ENCODE assay signal across 17 cellular contexts in the genomic region with DNA sequence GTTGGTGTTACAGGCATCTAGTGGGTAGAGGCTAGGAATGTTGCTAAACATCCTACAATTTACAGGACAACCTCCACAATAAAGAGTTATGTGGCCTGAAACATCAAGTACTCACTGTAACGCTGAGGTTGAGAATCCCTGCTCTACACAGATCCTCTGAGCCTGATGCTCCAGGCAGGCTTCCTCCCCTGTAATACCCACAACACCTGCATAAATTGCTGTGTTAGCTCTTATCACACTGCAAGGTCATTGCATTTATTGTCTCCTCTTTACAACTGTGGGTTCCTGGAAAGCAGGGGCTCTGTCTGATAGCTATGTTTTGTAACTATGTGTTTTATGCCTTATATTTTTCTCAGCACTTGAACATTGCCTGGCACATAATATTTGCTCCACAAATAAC. TPM values are rescaled to one million over a fixed set of nuclear protein-coding genes. Genes with fewer than 3 reads are reported as not detected.
DNase-seq lines count a peak whose midpoint lies in the region; ATAC-seq, FAIRE-seq and TF ChIP-seq lines count a peak whose summit lies in the region.
"Had no signal": no experiment of that assay in that cellular context is flagged by ENCODE, and none has a peak within 500 bp of the region (broad histone marks: within the 10 kb centered on the region; RNA-seq: fewer than 3 reads in every experiment).

No MANE protein-coding gene starts in this region.

- ATAC-seq in HepG2: no peak
- ATAC-seq in right lobe of liver: no peak
- ATAC-seq in aorta (ENCODE audit: low FRiP score): no peak

- H3K36me3 ChIP-seq in HepG2 (replicated peaks in 1 of 2; ENCODE audit: control insufficient read depth in 1 of 2, insufficient read depth in 2 of 2, low read length in 2 of 2) (no peaks in the 10 kb centered on the region), right lobe of liver (no peaks in the 10 kb centered on the region), endocrine pancreas (ENCODE audit: control insufficient read depth, insufficient read depth, low read length) (no peaks in the 10 kb centered on the region), rectal smooth muscle tissue (ENCODE audit: control insufficient read depth, insufficient read depth, low read length) (no peaks in the 10 kb centered on the region), aorta (ENCODE audit: control insufficient read depth in 1 of 2, insufficient read depth in 2 of 2, low read length in 1 of 2) (no peaks in the 10 kb centered on the region)
- H3K36me3 ChIP-seq: BLaER1 had no signal

- no peaks in the 10 kb centered on the region for H4K20me1 ChIP-seq in HepG2 (ENCODE audit: insufficient read depth, low read length)
- H4K20me1 ChIP-seq: BLaER1 had no signal

- TF ChIP-seq EP300 in HepG2 (IDR thresholded peaks at IDR 0.05; ENCODE audit: low read depth in 2 of 2, low read length in 2 of 2): no peak
- TF ChIP-seq EP300 in HepG2 (CRISPR knock-in tag; IDR thresholded peaks at IDR 0.05; ENCODE audit: borderline replicate concordance): no peak

- no peak for TF ChIP-seq RAD21 in HepG2 (CRISPR knock-in tag; IDR thresholded peaks at IDR 0.05)

- no peak for FAIRE-seq in HepG2 (lab: Jason Lieb, UNC)
- FAIRE-seq: GM12892, GM18507 had no signal

- TF ChIP-seq CTCF in HepG2 (CRISPR knock-in tag; IDR thresholded peaks at IDR 0.05): no peak
- TF ChIP-seq CTCF in right lobe of liver (IDR thresholded peaks at IDR 0.05): no peak

- 0% methylated on average over 1 of the region's 1 CpG for WGBS in HepG2 (ENCODE audit: low lambda C conversion rate)
- WGBS in right lobe of liver (ENCODE audit: insufficient coverage, low coverage, low lambda C conversion rate, missing lambda C conversion rate): 50% methylated on average over 1 of the region's 1 CpG
- WGBS in aorta, 2 donors: 86 to 91% methylated on average over 1 of the region's 1 CpG

- H3K4me3 ChIP-seq in HepG2 (replicated peaks in 1 of 3; ENCODE audit: insufficient read depth in 1 of 3, low read depth in 2 of 3, low read length in 3 of 3) (no peak overlapping the region), right lobe of liver (no peak overlapping the region), endocrine pancreas (ENCODE audit: control insufficient read depth, insufficient read depth, low read length) (no peak overlapping the region), rectal smooth muscle tissue (ENCODE audit: low read length) (no peak overlapping the region), aorta (ENCODE audit: low read length in 2 of 2) (no peak overlapping the region)
- H3K4me3 ChIP-seq: BLaER1 had no signal

- H3K9ac ChIP-seq in HepG2 (ENCODE audit: insufficient read depth, low read depth, low read length) (no peak overlapping the region), endocrine pancreas (ENCODE audit: control insufficient read depth, insufficient read depth, low read length) (peak overlapping the region; percentile 48), rectal smooth muscle tissue (ENCODE audit: low read length) (no peak overlapping the region)
- H3K9ac ChIP-seq: BLaER1 had no signal

- H3K79me2 ChIP-seq in HepG2 (ENCODE audit: insufficient read depth, low read length): no peaks in the 10 kb centered on the region

- in situ Hi-C loops in HepG2 (cut with HindIII; ENCODE audit: extremely low pct_ligation_motif_present, low pct_unique_long_range_greater_than_20kb): no loop called here

- no peak overlapping the region for H3K4me2 ChIP-seq in HepG2 (ENCODE audit: low read depth, low read length)
- H3K4me2 ChIP-seq: BLaER1 had no signal

- H2AFZ ChIP-seq in HepG2 (ENCODE audit: low read length): no peak overlapping the region

- TF ChIP-seq POLR2A in HepG2 (IDR thresholded peaks at IDR 0.05; ENCODE audit: insufficient read depth in 1 of 2, low read depth in 2 of 2, low read length in 2 of 2) (no peak), right lobe of liver (IDR thresholded peaks at IDR 0.05) (no peak)

- CTCF ChIA-PET in HepG2 (lab: Yijun Ruan, JAX; ENCODE audit: low intra/inter-chr PET ratio, low total read pairs): no interaction called here

- H3K4me1 ChIP-seq in HepG2 (ENCODE audit: insufficient read depth, low read length) (no peaks in the 10 kb centered on the region), right lobe of liver (peaks cover 0 to 3% (median 0%) of the 10 kb centered on the region in 4 donors), endocrine pancreas (ENCODE audit: control insufficient read depth, insufficient read depth, low read length) (no peaks in the 10 kb centered on the region), rectal smooth muscle tissue (ENCODE audit: control insufficient read depth, insufficient read depth, low read length) (peaks cover 6% of the 10 kb centered on the region), aorta (ENCODE audit: control insufficient read depth in 1 of 2, insufficient read depth in 2 of 2, low read length in 2 of 2) (no peaks in the 10 kb centered on the region)
- H3K4me1 ChIP-seq: BLaER1 had no signal

- no peak overlapping the region for H3K27ac ChIP-seq in HepG2 (ENCODE audit: extremely low read length, insufficient read depth, low read length)
- H3K27ac ChIP-seq in right lobe of liver: no peak overlapping the region
- H3K27ac ChIP-seq in rectal smooth muscle tissue (ENCODE audit: low read depth, low read length): peak overlapping the region; percentile 93
- no peak overlapping the region for H3K27ac ChIP-seq in aorta (ENCODE audit: low read depth in 1 of 2, low read length in 2 of 2)
- H3K27ac ChIP-seq: BLaER1 had no signal

- no peaks in the 10 kb centered on the region for H3K9me3 ChIP-seq in HepG2 (ENCODE audit: low read length)
- H3K9me3 ChIP-seq in right lobe of liver: no peaks in the 10 kb centered on the region
- H3K9me3 ChIP-seq in endocrine pancreas (ENCODE audit: control insufficient read depth, low read length): no peaks in the 10 kb centered on the region
- H3K9me3 ChIP-seq in aorta (ENCODE audit: control insufficient read depth, low read length): no peaks in the 10 kb centered on the region
- H3K9me3 ChIP-seq: BLaER1 had no signal

- no TSS peak for BruUV-seq in HepG2 (replicated peaks; lab: Mats Ljungman, UMichigan)

- DNase-seq in HepG2 (ENCODE audit: low spot score): no peak
- DNase-seq in right lobe of liver: no peak
- DNase-seq in aorta: no peak
- DNase-seq in NCI-H2227 treated with DMSO at 0.1 percent for 48 hours (lab: John Stamatoyannopoulos, UW): no peak
- no peak for DNase-seq in posterior vena cava (ENCODE audit: low spot score)
- DNase-seq: 8988T; CD4-positive, alpha-beta memory T cell; DMS153; DMS79; GDM1; GOT3; H9 had no signal

- H3K27me3 ChIP-seq in HepG2 (ENCODE audit: control insufficient read depth in 1 of 2, insufficient read depth in 2 of 2, low read length in 2 of 2) (peaks cover 6 to 49% of the 10 kb centered on the region in 2 experiments; a peak in 4 of 5 replicates), right lobe of liver (peaks cover 6 to 9% of the 10 kb centered on the region in 2 donors), endocrine pancreas (ENCODE audit: control insufficient read depth, insufficient read depth, low read length) (no peaks in the 10 kb centered on the region), rectal smooth muscle tissue (ENCODE audit: control insufficient read depth, insufficient read depth, low read length) (peaks cover 4% of the 10 kb centered on the region), aorta (ENCODE audit: control insufficient read depth in 1 of 2, insufficient read depth in 2 of 2, low read length in 1 of 2) (no peaks in the 10 kb centered on the region)

- POLR2A ChIA-PET in HepG2 (lab: Yijun Ruan, JAX): no interaction called here

- intact Hi-C loops in HepG2 (cut with micrococcal nuclease; ENCODE audit: unreplicated experiment): loop anchor here (5.0 kb wide), 1 partner anchor 119 kb away; no protein-coding TSS in a partner anchor
- intact Hi-C loops in right lobe of liver (cut with DNase I): no loop called here
- intact Hi-C loops in aorta (cut with DNase I): no loop called here
- intact Hi-C loops in posterior vena cava (cut with DNase I): no loop called here

RNA-seq across cellular contexts. Expression of gene RPP21, which starts 11.6 kb away (rescaled TPM):
- 38.4 and 53.1 TPM in 2 replicates for total RNA-seq in HepG2 (2016; rRNA removed; fragmentation: Illumina TruSeq; extraction: Trizol)
- 23.8 and 29.3 TPM in 2 replicates for total RNA-seq in HepG2 (2016; cell fraction: cytosol; rRNA removed; fragmentation: Illumina TruSeq; extraction: Trizol; ENCODE audit: low read depth)
- 41.8 and 52.5 TPM in 2 replicates for total RNA-seq in HepG2 (2016; cell fraction: insoluble cytoplasmic fraction; rRNA removed; fragmentation: Illumina TruSeq; extraction: Trizol)
- 23.7 and 25.5 TPM in 2 replicates for total RNA-seq in HepG2 (2016; cell fraction: membrane; rRNA removed; fragmentation: Illumina TruSeq; extraction: Trizol)
- 26.2 and 34.9 TPM in 2 replicates for total RNA-seq in HepG2 (2016; cell fraction: nucleus; rRNA removed; fragmentation: Illumina TruSeq; extraction: Trizol)
- polyA plus RNA-seq in HepG2 (2011; rRNA removed): 72.3 and 88.4 TPM in 2 replicates
- polyA plus RNA-seq in HepG2 (2011; cell fraction: cytosol; rRNA removed): 68.5 and 146 TPM in 2 replicates
- polyA plus RNA-seq in HepG2 (2011; cell fraction: nucleus; rRNA removed): 170 and 172 TPM in 2 replicates
- polyA plus RNA-seq in HepG2 (2012): 51.6 and 70.9 TPM in 2 replicates
- 46.1 and 56.4 TPM in 2 replicates for polyA plus RNA-seq in HepG2 (2016; cell fraction: cytosol; fragmentation: Illumina TruSeq; extraction: Trizol; ENCODE audit: low read depth)
- polyA plus RNA-seq in HepG2 (2016; cell fraction: insoluble cytoplasmic fraction; fragmentation: Illumina TruSeq; extraction: Trizol; ENCODE audit: low read depth): 66.2 and 74.5 TPM in 2 replicates
- 42.2 and 48.9 TPM in 2 replicates for polyA plus RNA-seq in HepG2 (2016; cell fraction: membrane; fragmentation: Illumina TruSeq; extraction: Trizol; ENCODE audit: low read depth)
- 94.8 and 101 TPM in 2 replicates for polyA plus RNA-seq in HepG2 (2016; cell fraction: nucleus; fragmentation: Illumina TruSeq; extraction: Trizol; ENCODE audit: insufficient read depth, low read depth)
- 18.2 and 24.8 TPM in 2 replicates for polyA minus RNA-seq in HepG2 (2011; rRNA and poly(A)+ RNA removed; ENCODE audit: low replicate concordance)
- polyA minus RNA-seq in HepG2 (2011; cell fraction: cytosol; rRNA and poly(A)+ RNA removed): 15.3 and 17.1 TPM in 2 replicates
- 8.4 and 9.3 TPM in 2 replicates for polyA minus RNA-seq in HepG2 (2011; cell fraction: nucleus; rRNA and poly(A)+ RNA removed)
- 10 to 100 TPM; 13.8 to 49.5 (median 16.3) TPM for total RNA-seq in right lobe of liver
- 10 to 100 TPM; 26.7 to 32.8 TPM for total RNA-seq in aorta
- 100 to 1,000 TPM in 1 of 2 donors, 10 to 100 TPM in 1; 78.0 to 119 TPM for polyA plus RNA-seq in aorta
- 10 to 100 TPM; 27.9 to 30.0 TPM for total RNA-seq in posterior vena cava

RNA-seq across cellular contexts. Expression of gene TRIM39, which starts 29.8 kb away (rescaled TPM):
- total RNA-seq in HepG2 (2016; rRNA removed; fragmentation: Illumina TruSeq; extraction: Trizol) (13.8 and 14.6 TPM in 2 replicates), right lobe of liver (1 to 10 TPM; 3.3 to 7.5 (median 5.7) TPM), aorta (10 to 100 TPM; 13.8 to 15.5 TPM), posterior vena cava (10 to 100 TPM; 10.1 to 12.1 TPM)
- total RNA-seq in HepG2 (2016; cell fraction: cytosol; rRNA removed; fragmentation: Illumina TruSeq; extraction: Trizol; ENCODE audit: low read depth): 3.1 and 5.0 TPM in 2 replicates
- total RNA-seq in HepG2 (2016; cell fraction: insoluble cytoplasmic fraction; rRNA removed; fragmentation: Illumina TruSeq; extraction: Trizol): 12.0 and 15.3 TPM in 2 replicates
- total RNA-seq in HepG2 (2016; cell fraction: membrane; rRNA removed; fragmentation: Illumina TruSeq; extraction: Trizol): 11.0 and 12.4 TPM in 2 replicates
- total RNA-seq in HepG2 (2016; cell fraction: nucleus; rRNA removed; fragmentation: Illumina TruSeq; extraction: Trizol): 12.2 and 14.1 TPM in 2 replicates
- polyA plus RNA-seq in HepG2 (2011; rRNA removed) (7.7 and 8.6 TPM in 2 replicates), aorta (10 to 100 TPM; 10.3 to 15.7 TPM)
- 5.6 and 5.9 TPM in 2 replicates for polyA plus RNA-seq in HepG2 (2011; cell fraction: cytosol; rRNA removed)
- polyA plus RNA-seq in HepG2 (2011; cell fraction: nucleus; rRNA removed): 22.1 and 24.6 TPM in 2 replicates
- polyA plus RNA-seq in HepG2 (2012): 7.8 and 8.9 TPM in 2 replicates
- 2.3 and 3.1 TPM in 2 replicates for polyA plus RNA-seq in HepG2 (2016; cell fraction: cytosol; fragmentation: Illumina TruSeq; extraction: Trizol; ENCODE audit: low read depth)
- 9.9 and 11.6 TPM in 2 replicates for polyA plus RNA-seq in HepG2 (2016; cell fraction: insoluble cytoplasmic fraction; fragmentation: Illumina TruSeq; extraction: Trizol; ENCODE audit: low read depth)
- polyA plus RNA-seq in HepG2 (2016; cell fraction: membrane; fragmentation: Illumina TruSeq; extraction: Trizol; ENCODE audit: low read depth): 6.6 and 8.4 TPM in 2 replicates
- 26.6 and 28.1 TPM in 2 replicates for polyA plus RNA-seq in HepG2 (2016; cell fraction: nucleus; fragmentation: Illumina TruSeq; extraction: Trizol; ENCODE audit: insufficient read depth, low read depth)
- 7.8 and 11.9 TPM in 2 replicates for polyA minus RNA-seq in HepG2 (2011; rRNA and poly(A)+ RNA removed; ENCODE audit: low replicate concordance)
- 6.3 and 7.6 TPM in 2 replicates for polyA minus RNA-seq in HepG2 (2011; cell fraction: cytosol; rRNA and poly(A)+ RNA removed)
- polyA minus RNA-seq in HepG2 (2011; cell fraction: nucleus; rRNA and poly(A)+ RNA removed): 13.6 and 16.1 TPM in 2 replicates
